In genomic region chr2:12008425-12009061, GRCh38 we compare ENCODE assay signal across 8 cellular contexts.
DNase-seq lines count a peak whose midpoint lies in the region; ATAC-seq and TF ChIP-seq lines count a peak whose summit lies in the region.

No MANE protein-coding gene starts in this region.

- no peak overlapping the region for H3K27ac Mint-ChIP-seq in glutamatergic neuron (ENCODE audit: unreplicated experiment)

- no peak overlapping the region for H3K4me3 ChIP-seq in fibroblast of villous mesenchyme (ENCODE audit: low read depth, low read length)

- TF ChIP-seq CTCF in fibroblast of villous mesenchyme (IDR thresholded peaks at IDR 0.05; ENCODE audit: insufficient read depth, low read depth, low read length) (no peak), glutamatergic neuron (IDR thresholded peaks at IDR 0.05; ENCODE audit: partially characterized antibody, unreplicated experiment) (no peak)

- peak; percentile 54 for ATAC-seq in GM18520 (IDR thresholded peaks at IDR 0.05; ENCODE audit: unreplicated experiment)
- ATAC-seq in HG02571 (IDR thresholded peaks at IDR 0.05; ENCODE audit: unreplicated experiment), result peak; percentile 74
- no peak for ATAC-seq in Right ventricle myocardium superior (ENCODE audit: poor library complexity)

- H3K9me3 Mint-ChIP-seq in glutamatergic neuron (ENCODE audit: unreplicated experiment), result no peaks in the 10 kb centered on the region

- intact Hi-C loops in Right ventricle myocardium superior (cut with DNase I), result no loop called here

- DNase-seq in LoVo (ENCODE audit: low spot score) (peak; percentile 15), fibroblast of villous mesenchyme (ENCODE audit: low read depth) (peak; percentile 61), Right ventricle myocardium superior (no peak), glutamatergic neuron (no peak)
- DNase-seq in activated CD4-positive, alpha-beta T cell treated with anti-CD3 and anti-CD28 coated beads for 48 hours, result no peak
- no peak for DNase-seq in stimulated activated CD4-positive, alpha-beta T cell treated with anti-CD3 and anti-CD28 coated beads, Interleukin-4, amount 100 ng/mL, for 1 hour

- H3K4me3 Mint-ChIP-seq in glutamatergic neuron (ENCODE audit: unreplicated experiment), result no peak overlapping the region

- H3K4me1 Mint-ChIP-seq in glutamatergic neuron (ENCODE audit: low read depth, unreplicated experiment), result no peaks in the 10 kb centered on the region

- H3K36me3 Mint-ChIP-seq in glutamatergic neuron (ENCODE audit: unreplicated experiment), result no peaks in the 10 kb centered on the region

- no peaks in the 10 kb centered on the region for H3K27me3 Mint-ChIP-seq in glutamatergic neuron (ENCODE audit: unreplicated experiment)

Comparison
In these comparisons a context has a peak if more than half of its experiments do, and no peak if none do; other contexts are left out.
1. DNase-seq: peak in LoVo (single experiment) and fibroblast of villous mesenchyme (single experiment); none in activated CD4-positive, alpha-beta T cell treated with anti-CD3 and anti-CD28 coated beads for 48 hours (single experiment), Right ventricle myocardium superior (single experiment), stimulated activated CD4-positive, alpha-beta T cell treated with anti-CD3 and anti-CD28 coated beads, Interleukin-4, amount 100 ng/mL, for 1 hour (single experiment) and glutamatergic neuron (single experiment).